ENCODE assay signal across 8 cellular contexts in genomic region chr9:122228906-122229837, GRCh38. TPM values are rescaled to one million over a fixed set of nuclear protein-coding genes. Genes with fewer than 3 reads are reported as not detected.
DNase-seq lines count a peak whose midpoint lies in the region; ATAC-seq and TF ChIP-seq lines count a peak whose summit lies in the region.

Gene LHX6, minus strand, starts transcription at chr9:122228957. Its CDS starts 217 bp downstream, at chr9:122228740.

- dilution Hi-C loops in mammary epithelial cell (cut with HindIII; ENCODE audit: low sequenced_read_pairs): no loop called here

- no peaks in the 10 kb centered on the region for H3K79me1 ChIP-seq in mesendoderm (ENCODE audit: low read length)

- in situ Hi-C loops in mammary epithelial cell (cut with MboI; ENCODE audit: low sequenced_read_pairs in 2 of 2): no loop called here

- H4K5ac ChIP-seq in mesendoderm (ENCODE audit: low read length): no peak within 1 kb of the TSS

- H3K27ac ChIP-seq in mammary epithelial cell (ENCODE audit: insufficient read depth, low read depth, low read length) (no peak within 1 kb of the TSS), mesendoderm (ENCODE audit: low read depth, low read length) (no peak within 1 kb of the TSS)

- H3K4ac ChIP-seq in mesendoderm (ENCODE audit: low read depth, low read length): no peak within 1 kb of the TSS

- H2AFZ ChIP-seq in mammary epithelial cell (ENCODE audit: low read depth, low read length): peak within 1 kb of the TSS; percentile 78

- H3K79me2 ChIP-seq in mammary epithelial cell (ENCODE audit: insufficient read depth, low read length) (no peaks in the 10 kb centered on the region), mesendoderm (ENCODE audit: control insufficient read depth, insufficient read depth, low read length) (no peaks in the 10 kb centered on the region)

- H3K23ac ChIP-seq in mesendoderm (ENCODE audit: low read length): peak within 1 kb of the TSS; percentile 66

- no peak within 1 kb of the TSS for H3K9ac ChIP-seq in mammary epithelial cell (ENCODE audit: insufficient read depth, low read length)
- H3K9ac ChIP-seq in mesendoderm (ENCODE audit: low read length): peak within 1 kb of the TSS; percentile 34

- H3K4me3 ChIP-seq in mammary epithelial cell (replicated peaks in 1 of 3; ENCODE audit: insufficient read depth in 1 of 3, low read depth in 2 of 3, low read length in 3 of 3) (peak within 1 kb of the TSS; percentile 34 to 49 (median 43)), mesendoderm (ENCODE audit: low read length) (no peak within 1 kb of the TSS)

- BruUV-seq in mammary epithelial cell (replicated peaks; lab: Mats Ljungman, UMichigan): no TSS peak

- no peak within 1 kb of the TSS for H2AK5ac ChIP-seq in mesendoderm (ENCODE audit: low read length)

- no peak within 1 kb of the TSS for H2BK120ac ChIP-seq in mesendoderm (ENCODE audit: low read depth, low read length)

- WGBS in mammary epithelial cell (ENCODE audit: low coverage, missing lambda C conversion rate): 85% methylated on average over 13 of the region's 29 CpGs
- WGBS in mesendoderm (ENCODE audit: extremely low coverage, insufficient coverage, low lambda C conversion rate): no CpG with 5 or more reads among the region's 29 CpGs

- H3K56ac ChIP-seq in mesendoderm (ENCODE audit: low read length): peak within 1 kb of the TSS; percentile 15

- intact Hi-C loops in cardiac septum (cut with DNase I): no loop called here
- intact Hi-C loops in Right ventricle myocardium superior (cut with DNase I): no loop called here
- intact Hi-C loops in mammary epithelial cell (cut with micrococcal nuclease): no loop called here

- peaks cover 18% of the 10 kb centered on the region for H3K27me3 ChIP-seq in mammary epithelial cell (ENCODE audit: insufficient read depth, low read length)
- H3K27me3 ChIP-seq in mesendoderm (ENCODE audit: insufficient read depth, low read length, poor library complexity): peaks cover 66% of the 10 kb centered on the region

- CTCF ChIA-PET in mammary epithelial cell (lab: Charles Lee; ENCODE audit: low non-redundant PET): no interaction called here

- no peaks in the 10 kb centered on the region for H3K9me3 ChIP-seq in mammary epithelial cell (replicated peaks; ENCODE audit: insufficient read depth, low read length)

- no peak within 1 kb of the TSS for H2BK5ac ChIP-seq in mesendoderm (ENCODE audit: low read length)

- H2BK15ac ChIP-seq in mesendoderm (replicated peaks; ENCODE audit: low read depth): no peak within 1 kb of the TSS

- ATAC-seq in Right ventricle myocardium superior (ENCODE audit: poor library complexity) (no peak), GM18861 (IDR thresholded peaks at IDR 0.05; ENCODE audit: unreplicated experiment) (no peak), HG02870 (IDR thresholded peaks at IDR 0.05; ENCODE audit: unreplicated experiment) (no peak), GM18498 (IDR thresholded peaks at IDR 0.05; ENCODE audit: unreplicated experiment) (no peak)

- H3K4me1 ChIP-seq in mammary epithelial cell (ENCODE audit: insufficient read depth, low read length) (peaks cover 20% of the 10 kb centered on the region), mesendoderm (ENCODE audit: control insufficient read depth, low read depth, low read length) (no peaks in the 10 kb centered on the region)

- H4K8ac ChIP-seq in mesendoderm (ENCODE audit: low read depth, low read length): no peak within 1 kb of the TSS

- H3K36me3 ChIP-seq in mammary epithelial cell (ENCODE audit: insufficient read depth, low read length): no peaks in the 10 kb centered on the region
- no peaks in the 10 kb centered on the region for H3K36me3 ChIP-seq in mesendoderm (ENCODE audit: control insufficient read depth, insufficient read depth, low read length)

- no peak within 1 kb of the TSS for H3K18ac ChIP-seq in mesendoderm (ENCODE audit: low read length)

- DNase-seq in cardiac septum (ENCODE audit: low spot score): no peak
- no peak for DNase-seq in Right ventricle myocardium superior
- DNase-seq in mammary epithelial cell: peak; percentile 54
- DNase-seq in mesendoderm: peak; percentile 35
- DNase-seq in GM19238 (ENCODE audit: insufficient read length, low spot score): no peak

- H3K4me2 ChIP-seq in mammary epithelial cell (ENCODE audit: insufficient read depth, low read depth, low read length): peak within 1 kb of the TSS; percentile 93
- peak within 1 kb of the TSS; percentile 29 for H3K4me2 ChIP-seq in mesendoderm (ENCODE audit: low read length)

- no peaks in the 10 kb centered on the region for H4K20me1 ChIP-seq in mammary epithelial cell (ENCODE audit: insufficient read depth, low read length)

- TF ChIP-seq CTCF in mammary epithelial cell (conservative IDR thresholded peaks at IDR 0.05 in 1 of 2, IDR thresholded peaks at IDR 0.05 in 1 of 2; ENCODE audit: extremely low read depth in 1 of 2, insufficient read depth in 1 of 2, low read depth in 1 of 2, low read length in 2 of 2): no peak

RNA-seq across cellular contexts. Expression of gene LHX6, which starts in this region (rescaled TPM):
- total RNA-seq in cardiac septum (10.8 TPM), Right ventricle myocardium superior (3.4 TPM), mammary epithelial cell (10 to 100 TPM in 1 of 2 donors, 1 to 10 TPM in 1; 4.5 to 22.3 TPM)
- 3.0 TPM for polyA plus RNA-seq in mammary epithelial cell
- 0.83 TPM for polyA minus RNA-seq in mammary epithelial cell
- polyA plus RNA-seq in mesendoderm (2013, experiment 1 of 2): 0.55 TPM
- 0.88 TPM for polyA plus RNA-seq in mesendoderm (2013, experiment 2 of 2)

Comparison
In these comparisons a context has a peak if more than half of its experiments do, and no peak if none do; other contexts are left out.
1. DNase-seq: peak in mammary epithelial cell (single experiment) and mesendoderm (single experiment); none in cardiac septum (single experiment), Right ventricle myocardium superior (single experiment) and GM19238 (single experiment).